Comparison of ENCODE assay signal across 17 cellular contexts in genomic region chr10:35562427-35562826, GRCh38. TPM values are rescaled to one million over a fixed set of nuclear protein-coding genes. Genes with fewer than 3 reads are reported as not detected.
DNase-seq lines count a peak whose midpoint lies in the region; ATAC-seq and TF ChIP-seq lines count a peak whose summit lies in the region.
"Had no signal": no experiment of that assay in that cellular context is flagged by ENCODE, and none has a peak within 500 bp of the region (broad histone marks: within the 10 kb centered on the region; RNA-seq: fewer than 3 reads in every experiment).

No MANE protein-coding gene starts in this region.

- H3K27me3 ChIP-seq in CD4-positive, CD25-positive, alpha-beta regulatory T cell (ENCODE audit: control insufficient read depth, insufficient read depth, low read length), result no peaks in the 10 kb centered on the region
- H3K27me3 ChIP-seq in IMR-90 (ENCODE audit: control insufficient read depth, insufficient read depth, low read length), result no peaks in the 10 kb centered on the region
- no peaks in the 10 kb centered on the region for H3K27me3 ChIP-seq in esophagus muscularis mucosa
- H3K27me3 ChIP-seq in neutrophil, result no peaks in the 10 kb centered on the region
- no peaks in the 10 kb centered on the region for H3K27me3 ChIP-seq in lower lobe of right lung (ENCODE audit: low read depth)
- H3K27me3 ChIP-seq: BLaER1 treated with 17β-estradiol and CSF1 and Interleukin-3, amounts not matched to agents 10 nM and 100 nM had no signal

- peak overlapping the region in 2 of 3 donors; percentile 34 to 35 for H3K27ac Mint-ChIP-seq in CD4-positive, CD25-positive, alpha-beta regulatory T cell
- H3K27ac Mint-ChIP-seq: CD4-positive, alpha-beta T cell had no signal

- H4K20me1 ChIP-seq in IMR-90 (ENCODE audit: insufficient read depth, low read length), result 0 out of 2 replicates have a peak, but pooled peaks cover 6% of the 10 kb centered on the region
- H4K20me1 ChIP-seq in OCI-LY7 (ENCODE audit: insufficient read depth, low read length), result no peaks in the 10 kb centered on the region

- no peak overlapping the region for H3K4me2 ChIP-seq in IMR-90 (ENCODE audit: low read depth, low read length)
- H3K4me2 ChIP-seq in OCI-LY7 (ENCODE audit: low read length), result no peak overlapping the region

- peak overlapping the region; percentile 55; the same call in 1 of the 2 replicates for H2AK5ac ChIP-seq in IMR-90 (ENCODE audit: low read depth, low read length)

- ATAC-seq in CD4-positive, CD25-positive, alpha-beta regulatory T cell (ENCODE audit: low read depth in 2 of 2), result no peak
- ATAC-seq in IMR-90 (ENCODE audit: low read depth) (no peak), lower lobe of right lung (no peak)

- no peak for TF ChIP-seq EP300 in esophagus muscularis mucosa (IDR thresholded peaks at IDR 0.05)

- peaks cover 8 to 55% of the 10 kb centered on the region in 2 experiments; a peak in 3 of 4 replicates for H3K79me1 ChIP-seq in IMR-90 (ENCODE audit: low read depth in 1 of 2, low read length in 2 of 2)

- no peak overlapping the region for H4K5ac ChIP-seq in IMR-90 (ENCODE audit: low read depth, low read length)

- H3K27ac ChIP-seq in CD4-positive, CD25-positive, alpha-beta regulatory T cell (ENCODE audit: insufficient read depth, low read length, poor library complexity, severe bottlenecking), result no peak overlapping the region
- H3K27ac ChIP-seq in IMR-90 (ENCODE audit: insufficient read depth, low read length) (no peak overlapping the region), esophagus muscularis mucosa (replicated peaks in 1 of 4) (no peak overlapping the region), neutrophil (peak overlapping the region; percentile 4), OCI-LY7 (ENCODE audit: low read depth, low read length, poor library complexity, severe bottlenecking) (no peak overlapping the region), lower lobe of right lung (no peak overlapping the region)
- H3K27ac ChIP-seq: BLaER1 treated with 17β-estradiol and CSF1 and Interleukin-3, amounts not matched to agents 10 nM and 100 nM; HL-60 had no signal

- H3K9me2 ChIP-seq in OCI-LY7 (ENCODE audit: insufficient read depth, low read length), result no peaks in the 10 kb centered on the region

- intact Hi-C loops in IMR-90 (cut with micrococcal nuclease), result loop anchor here (2.0 to 10.0 kb wide), 3 partner anchors 224 to 438 kb away; partner anchors contain the start of gene CREM
- intact Hi-C loops in esophagus muscularis mucosa (cut with DNase I), result loop anchor here (5.0 to 10.0 kb wide), 2 partner anchors 230 to 328 kb away; no protein-coding TSS in a partner anchor
- intact Hi-C loops in OCI-LY7 (cut with micrococcal nuclease; ENCODE audit: unreplicated experiment), result loop anchor here (10.0 kb wide), 1 partner anchor 228 kb away; the partner anchor contains the start of gene CCNY
- intact Hi-C loops in lower lobe of right lung (cut with DNase I), result no loop called here

- H3K14ac ChIP-seq in IMR-90 (replicated peaks; ENCODE audit: low read depth, low read length), result no peak overlapping the region

- H3K36me3 Mint-ChIP-seq in CD4-positive, CD25-positive, alpha-beta regulatory T cell, result peaks cover 32% of the 10 kb centered on the region

- H3K9me1 ChIP-seq in IMR-90 (ENCODE audit: insufficient read depth, low read length), result peaks cover 12% of the 10 kb centered on the region

- TF ChIP-seq POLR2A in IMR-90 (IDR thresholded peaks at IDR 0.05; ENCODE audit: low read depth, low read length) (no peak), esophagus muscularis mucosa (IDR thresholded peaks at IDR 0.05; ENCODE audit: low read depth) (no peak)

- H2BK15ac ChIP-seq in IMR-90 (ENCODE audit: low read depth, low read length), result no peak overlapping the region

- H3K18ac ChIP-seq in IMR-90 (ENCODE audit: low read depth, low read length), result no peak overlapping the region

- no peaks in the 10 kb centered on the region for H3K9me3 ChIP-seq in CD4-positive, CD25-positive, alpha-beta regulatory T cell (ENCODE audit: control insufficient read depth in 2 of 2, low read length in 2 of 2)
- H3K9me3 ChIP-seq in IMR-90 (ENCODE audit: control insufficient read depth, insufficient read depth, low read length), result no peaks in the 10 kb centered on the region
- H3K9me3 ChIP-seq in esophagus muscularis mucosa, result no peaks in the 10 kb centered on the region
- H3K9me3 ChIP-seq in neutrophil, result no peaks in the 10 kb centered on the region
- no peaks in the 10 kb centered on the region for H3K9me3 ChIP-seq in OCI-LY7 (ENCODE audit: low read length)
- H3K9me3 ChIP-seq in lower lobe of right lung, result no peaks in the 10 kb centered on the region
- H3K9me3 ChIP-seq: BLaER1 treated with 17β-estradiol and CSF1 and Interleukin-3, amounts not matched to agents 10 nM and 100 nM; HAP-1 had no signal

- CTCF ChIA-PET in IMR-90 (lab: Yijun Ruan, JAX), result interaction anchor here (0.5 to 1.7 kb wide), 8 partner anchors 10 to 1271 kb away, joined by 3 to 9 read pairs (median 4); no protein-coding TSS in a partner anchor
- CTCF ChIA-PET in OCI-LY7 (lab: Charles Lee; ENCODE audit: unreplicated experiment), result interaction anchor here (0.6 to 2.2 kb wide), 5 partner anchors 10 to 183 kb away, joined by 3 to 7 read pairs (median 3); no protein-coding TSS in a partner anchor

- no peak overlapping the region for H2AK9ac ChIP-seq in IMR-90 (replicated peaks; ENCODE audit: low read depth, low read length, poor library complexity)

- peaks cover 29% of the 10 kb centered on the region for H3K36me3 ChIP-seq in CD4-positive, CD25-positive, alpha-beta regulatory T cell (ENCODE audit: control insufficient read depth, insufficient read depth, low read length)
- peaks cover 23% of the 10 kb centered on the region for H3K36me3 ChIP-seq in IMR-90 (ENCODE audit: control insufficient read depth, insufficient read depth, low read length)
- peaks cover 0 to 39% (median 20%) of the 10 kb centered on the region in 4 donors for H3K36me3 ChIP-seq in esophagus muscularis mucosa
- H3K36me3 ChIP-seq in neutrophil, result peaks cover 43% of the 10 kb centered on the region
- peaks cover 7% of the 10 kb centered on the region; the same call in 1 of the 2 replicates for H3K36me3 ChIP-seq in OCI-LY7 (ENCODE audit: insufficient read depth, low read length)
- H3K36me3 ChIP-seq in lower lobe of right lung, result peaks cover 26% of the 10 kb centered on the region
- H3K36me3 ChIP-seq: HAP-1 had no signal

- no peak overlapping the region for H4K91ac ChIP-seq in IMR-90 (ENCODE audit: insufficient read depth, low read depth, low read length)

- H2BK5ac ChIP-seq in IMR-90 (ENCODE audit: low read depth, low read length, poor library complexity, severe bottlenecking), result no peak overlapping the region

- no peak overlapping the region for H2BK20ac ChIP-seq in IMR-90 (ENCODE audit: low read depth, low read length)

- no peaks in the 10 kb centered on the region for H3K27me3 Mint-ChIP-seq in CD4-positive, CD25-positive, alpha-beta regulatory T cell
- H3K27me3 Mint-ChIP-seq: CD4-positive, alpha-beta T cell had no signal

- 100% methylated on average over 1 of the region's 1 CpG; no CpG with 5 or more reads in 1 of the 2 experiments for WGBS in IMR-90 (ENCODE audit: extremely low coverage in 2 of 2, insufficient read length in 1 of 2), 2 experiments
- 96% methylated on average over 1 of the region's 1 CpG for WGBS in esophagus muscularis mucosa

- dilution Hi-C loops in IMR-90 (cut with HindIII; ENCODE audit: low sequenced_read_pairs, unreplicated experiment), result no loop called here

- TF ChIP-seq CTCF in IMR-90 (conservative IDR thresholded peaks at IDR 0.05; ENCODE audit: low read depth, low read length) (no peak), esophagus muscularis mucosa (IDR thresholded peaks at IDR 0.05) (no peak), neutrophil (IDR thresholded peaks at IDR 0.05) (no peak), OCI-LY7 (conservative IDR thresholded peaks at IDR 0.05; ENCODE audit: low read length) (no peak), lower lobe of right lung (IDR thresholded peaks at IDR 0.05) (no peak)

- no peak overlapping the region for H3K56ac ChIP-seq in IMR-90 (ENCODE audit: extremely low read depth, insufficient read depth, low read length)

- POLR2A ChIA-PET in IMR-90 (lab: Charles Lee; ENCODE audit: unreplicated experiment), result no interaction called here
- POLR2A ChIA-PET in OCI-LY7 (lab: Charles Lee), result interaction anchor here (0.6 to 0.8 kb wide), 2 partner anchors 123 to 208 kb away, joined by 3 to 6 read pairs; no protein-coding TSS in a partner anchor

- H3K4me3 Mint-ChIP-seq in CD4-positive, CD25-positive, alpha-beta regulatory T cell, result no peak overlapping the region
- H3K4me3 Mint-ChIP-seq: CD4-positive, alpha-beta T cell had no signal

- no peak overlapping the region for H2BK120ac ChIP-seq in IMR-90 (ENCODE audit: low read depth, low read length)

- no peak overlapping the region for H4K8ac ChIP-seq in IMR-90 (ENCODE audit: low read depth in 2 of 2, low read length in 2 of 2)

- H3K9me3 Mint-ChIP-seq in CD4-positive, CD25-positive, alpha-beta regulatory T cell, result no peaks in the 10 kb centered on the region
- H3K9me3 Mint-ChIP-seq: CD4-positive, alpha-beta T cell had no signal

- no peak overlapping the region for H3K9ac ChIP-seq in IMR-90 (ENCODE audit: low read depth, low read length)
- H3K9ac ChIP-seq: BLaER1 treated with 17β-estradiol and CSF1 and Interleukin-3, amounts not matched to agents 10 nM and 100 nM had no signal

- H3K23ac ChIP-seq in IMR-90 (ENCODE audit: low read depth, low read length), result no peak overlapping the region

- no peak for DNase-seq in CD4-positive, CD25-positive, alpha-beta regulatory T cell
- DNase-seq in IMR-90 (no peak), esophagus muscularis mucosa (ENCODE audit: extremely low spot score) (peak; percentile 53), OCI-LY7 (ENCODE audit: low spot score) (no peak), lower lobe of right lung (no peak), cerebellar nuclear complex (lab: John Stamatoyannopoulos, UW) (no peak)
- no peak for DNase-seq in stimulated activated CD4-positive, alpha-beta T cell treated with anti-CD3 and anti-CD28 coated beads, Interleukin-4, amount 100 ng/mL, for 24 hours
- DNase-seq: ACHN; CD4-positive, alpha-beta T cell; DMS79; EL had no signal

- no peak overlapping the region for H2AFZ ChIP-seq in IMR-90 (replicated peaks; ENCODE audit: low read length, poor library complexity)
- no peak overlapping the region for H2AFZ ChIP-seq in OCI-LY7 (ENCODE audit: low read length)

- H3K4me1 ChIP-seq in CD4-positive, CD25-positive, alpha-beta regulatory T cell (ENCODE audit: control insufficient read depth, insufficient read depth, low read length, poor library complexity, severe bottlenecking), result no peaks in the 10 kb centered on the region
- peaks cover 6% of the 10 kb centered on the region for H3K4me1 ChIP-seq in IMR-90 (ENCODE audit: control insufficient read depth, insufficient read depth, low read length)
- H3K4me1 ChIP-seq in esophagus muscularis mucosa, result peaks cover 35 to 37% (median 36%) of the 10 kb centered on the region in 4 donors
- H3K4me1 ChIP-seq in neutrophil (ENCODE audit: control insufficient read depth in 1 of 2, insufficient read depth in 1 of 2, low read depth in 1 of 2, low read length in 1 of 2), result peaks cover 9 to 13% of the 10 kb centered on the region in 2 experiments
- H3K4me1 ChIP-seq in OCI-LY7 (ENCODE audit: insufficient read depth, low read length, poor library complexity, severe bottlenecking), result peaks cover 18% of the 10 kb centered on the region
- peaks cover 18% of the 10 kb centered on the region for H3K4me1 ChIP-seq in lower lobe of right lung
- H3K4me1 ChIP-seq: HAP-1 had no signal

- H3K4me1 Mint-ChIP-seq in CD4-positive, CD25-positive, alpha-beta regulatory T cell, result peaks cover 0 to 9% (median 6%) of the 10 kb centered on the region in 4 donors

- no peak overlapping the region for H3K4me3 ChIP-seq in CD4-positive, CD25-positive, alpha-beta regulatory T cell (ENCODE audit: low read depth, low read length)
- H3K4me3 ChIP-seq in IMR-90 (ENCODE audit: insufficient read depth, low read depth, low read length) (no peak overlapping the region), esophagus muscularis mucosa (no peak overlapping the region), neutrophil (ENCODE audit: low read depth in 1 of 2, low read length in 1 of 2) (no peak overlapping the region), OCI-LY7 (ENCODE audit: low read depth, low read length, poor library complexity, severe bottlenecking) (no peak overlapping the region), lower lobe of right lung (no peak overlapping the region)
- H3K4me3 ChIP-seq: BLaER1 treated with 17β-estradiol and CSF1 and Interleukin-3, amounts not matched to agents 10 nM and 100 nM; HAP-1 had no signal

- no peak for TF ChIP-seq RAD21 in IMR-90 (IDR thresholded peaks at IDR 0.05; ENCODE audit: low read length)

- H3K4ac ChIP-seq in IMR-90 (ENCODE audit: low read depth, low read length), result no peak overlapping the region

- H3K79me2 ChIP-seq in OCI-LY7 (ENCODE audit: insufficient read depth, low read depth, low read length), result no peaks in the 10 kb centered on the region

- no TSS peak for BruUV-seq in IMR-90 (replicated peaks; lab: Mats Ljungman, UMichigan)
- BruUV-seq in OCI-LY7 (replicated peaks; lab: Mats Ljungman, UMichigan), result no TSS peak

- in situ Hi-C loops in IMR-90 (cut with MboI; ENCODE audit: low sequenced_read_pairs), result loop anchor here (10.0 to 25.0 kb wide), 2 partner anchors 328 to 450 kb away; no protein-coding TSS in a partner anchor

RNA-seq across cellular contexts. Expression of gene GJD4, which starts 42.7 kb away (rescaled TPM):
- total RNA-seq in CD4-positive, CD25-positive, alpha-beta regulatory T cell, result not detected
- polyA plus RNA-seq in CD4-positive, CD25-positive, alpha-beta regulatory T cell, result not detected
- total RNA-seq in IMR-90 (2012; rRNA removed) (not detected in 2 replicates), esophagus muscularis mucosa (not detected), OCI-LY7 (2022) (not detected in 2 replicates), lower lobe of right lung (not detected)
- polyA plus RNA-seq in IMR-90 (2012; rRNA removed), result 0.06 TPM in 1 of 2 replicates, not detected in the other
- polyA plus RNA-seq in IMR-90 (2012; cell fraction: cytosol; rRNA removed), result not detected in 2 replicates
- 0.04 TPM in 1 of 2 replicates, not detected in the other for polyA plus RNA-seq in IMR-90 (2012; cell fraction: nucleus; rRNA removed; ENCODE audit: low replicate concordance)
- not detected in 2 replicates for total RNA-seq in OCI-LY7 (2014; rRNA removed; shearing (Covaris generic))
- total RNA-seq: A172; CD4-positive, alpha-beta T cell; H1 had no signal
- polyA plus RNA-seq: H1 had no signal
